Comparison of ENCODE assay signal across 17 cellular contexts in genomic region chr10:79115302-79115701, GRCh38. TPM values are rescaled to one million over a fixed set of nuclear protein-coding genes. Genes with fewer than 3 reads are reported as not detected.
DNase-seq lines count a peak whose midpoint lies in the region; ATAC-seq, FAIRE-seq and TF ChIP-seq lines count a peak whose summit lies in the region.
"Had no signal": no experiment of that assay in that cellular context is flagged by ENCODE, and none has a peak within 500 bp of the region (broad histone marks: within the 10 kb centered on the region; RNA-seq: fewer than 3 reads in every experiment).

No MANE protein-coding gene starts in this region.

- peak overlapping the region; percentile 73 to 86 for H3K27ac Mint-ChIP-seq in natural killer cell
- H3K27ac Mint-ChIP-seq in natural killer cell treated with Interleukin-12 subunit alpha and Interleukin-12 subunit beta and Interleukin-15 and Interleukin-18, amount 100 ng/mL, for 72 hours = peak overlapping the region in 1 of 2 donors; percentile 24
- H3K27ac Mint-ChIP-seq in neural crest cell (ENCODE audit: unreplicated experiment) = peak overlapping the region; percentile 27

- no peak overlapping the region; the same call in 1 of the 2 replicates for H2AK5ac ChIP-seq in H1 (ENCODE audit: low read depth, low read length)

- no peak overlapping the region for H4K8ac ChIP-seq in H1 (ENCODE audit: extremely low read depth, insufficient read depth, low read length)

- peaks cover 23% of the 10 kb centered on the region for H3K79me1 ChIP-seq in H1 (ENCODE audit: low read depth, low read length)

- no peak overlapping the region for H2BK5ac ChIP-seq in H1 (ENCODE audit: low read depth, low read length)

- H4K20me1 ChIP-seq in H1 (replicated peaks in 1 of 2; ENCODE audit: control insufficient read depth in 1 of 2, insufficient read depth in 2 of 2, low read length in 2 of 2) (peaks cover 6 to 19% of the 10 kb centered on the region in 2 experiments), OCI-LY7 (ENCODE audit: insufficient read depth, low read length) (no peaks in the 10 kb centered on the region)

- no peak overlapping the region for H3K56ac ChIP-seq in H1 (replicated peaks; ENCODE audit: insufficient read length, low read depth, low read length)

- no peak overlapping the region for H3K9ac ChIP-seq in H1 (replicated peaks in 1 of 4; ENCODE audit: extremely low read depth in 1 of 4, low read depth in 3 of 4, low read length in 3 of 4)

- no peak for TF ChIP-seq EP300 in H1 (IDR thresholded peaks at IDR 0.05; ENCODE audit: borderline replicate concordance in 1 of 2, low read depth in 2 of 2, low read length in 2 of 2)

- no peak overlapping the region for H2BK120ac ChIP-seq in H1 (replicated peaks; ENCODE audit: low read depth, low read length)

- H3K27me3 Mint-ChIP-seq in natural killer cell (ENCODE audit: low read depth in 2 of 2) (no peaks in the 10 kb centered on the region), neural crest cell (ENCODE audit: low read depth) (no peaks in the 10 kb centered on the region)
- H3K27me3 Mint-ChIP-seq in natural killer cell treated with Interleukin-12 subunit alpha and Interleukin-12 subunit beta and Interleukin-15 and Interleukin-18, amount 100 ng/mL, for 72 hours = no peaks in the 10 kb centered on the region
- H3K27me3 Mint-ChIP-seq: naive thymus-derived CD4-positive, alpha-beta T cell had no signal

- no peak overlapping the region for H3K23ac ChIP-seq in H1 (ENCODE audit: insufficient read length)

- H3K4me1 ChIP-seq in H1 (replicated peaks in 1 of 4; ENCODE audit: control insufficient read depth in 3 of 4, insufficient read depth in 4 of 4, low read length in 3 of 4) = peaks cover 6 to 37% (median 23%) of the 10 kb centered on the region in 4 experiments
- peaks cover 12% of the 10 kb centered on the region for H3K4me1 ChIP-seq in OCI-LY7 (ENCODE audit: insufficient read depth, low read length, poor library complexity, severe bottlenecking)

- no peak for ATAC-seq in natural killer cell
- no peak for ATAC-seq in natural killer cell treated with Interleukin-12 subunit alpha and Interleukin-12 subunit beta and Interleukin-15 and Interleukin-18, amount 100 ng/mL, for 72 hours
- ATAC-seq in activated CD4-positive, CD25-positive, alpha-beta regulatory T cell treated with anti-CD3 and anti-CD28 coated beads, Interleukin-2, amount 50 U/mL, for 24 hours = no peak
- no peak for ATAC-seq in GM18867 (IDR thresholded peaks at IDR 0.05; ENCODE audit: unreplicated experiment)
- ATAC-seq: HepG2, left lobe of liver, right lobe of liver had no signal

- no peak overlapping the region for H3K4ac ChIP-seq in H1 (replicated peaks; ENCODE audit: insufficient read length, low read depth, low read length)

- H3K18ac ChIP-seq in H1 (ENCODE audit: extremely low read depth, low read length) = no peak overlapping the region

- no TSS peak for BruUV-seq in OCI-LY7 (replicated peaks; lab: Mats Ljungman, UMichigan)

- TF ChIP-seq CTCF in natural killer cell (IDR thresholded peaks at IDR 0.05) = no peak
- TF ChIP-seq CTCF in H1 (IDR thresholded peaks at IDR 0.05; ENCODE audit: control extremely low read depth in 1 of 3, insufficient read depth in 1 of 3, low read depth in 1 of 3, low read length in 3 of 3) = no peak
- TF ChIP-seq CTCF in neural crest cell (conservative IDR thresholded peaks at IDR 0.05) = no peak
- no peak for TF ChIP-seq CTCF in OCI-LY7 (conservative IDR thresholded peaks at IDR 0.05; ENCODE audit: low read length)

- H3K27ac ChIP-seq in H1 (ENCODE audit: low read depth, low read length) (no peak overlapping the region), OCI-LY7 (ENCODE audit: low read depth, low read length, poor library complexity, severe bottlenecking) (no peak overlapping the region)
- H3K27ac ChIP-seq: right lobe of liver, VCaP had no signal

- H3K27me3 ChIP-seq in H1 (replicated peaks in 1 of 4; ENCODE audit: control insufficient read depth in 3 of 4, extremely low read depth in 1 of 4, insufficient read depth in 3 of 4, low read length in 3 of 4) = no peaks in the 10 kb centered on the region
- H3K27me3 ChIP-seq: right lobe of liver had no signal

- no peak overlapping the region for H3K4me3 ChIP-seq in H1 (ENCODE audit: extremely low read depth in 1 of 4, insufficient read depth in 2 of 4, low read depth in 3 of 4, low read length in 4 of 4)
- H3K4me3 ChIP-seq in OCI-LY7 (ENCODE audit: low read depth, low read length, poor library complexity, severe bottlenecking) = no peak overlapping the region
- H3K4me3 ChIP-seq: right lobe of liver had no signal

- H4K91ac ChIP-seq in H1 (replicated peaks; ENCODE audit: insufficient read length, low read length) = peak overlapping the region; percentile 26

- POLR2A ChIA-PET in H1 (lab: Charles Lee; ENCODE audit: partially characterized antibody) (interaction anchor here (1.0 to 3.0 kb wide), 4 partner anchors 10 to 35 kb away, joined by 3 to 16 read pairs (median 4); no protein-coding TSS in a partner anchor), OCI-LY7 (lab: Charles Lee) (interaction anchor here (1.2 kb wide), 1 partner anchor 8 kb away, joined by 3 read pairs; no protein-coding TSS in a partner anchor)

- no peak for TF ChIP-seq RAD21 in H1 (IDR thresholded peaks at IDR 0.05 in 1 of 2, conservative IDR thresholded peaks at IDR 0.05 in 1 of 2; ENCODE audit: low read depth in 2 of 2, low read length in 2 of 2)

- no peaks in the 10 kb centered on the region for H3K9me2 ChIP-seq in OCI-LY7 (ENCODE audit: insufficient read depth, low read length)

- H2AFZ ChIP-seq in H1 (ENCODE audit: low read length) (no peak overlapping the region), OCI-LY7 (ENCODE audit: low read length) (no peak overlapping the region)

- H3K9me3 Mint-ChIP-seq in natural killer cell (no peaks in the 10 kb centered on the region), neural crest cell (no peaks in the 10 kb centered on the region)
- no peaks in the 10 kb centered on the region for H3K9me3 Mint-ChIP-seq in natural killer cell treated with Interleukin-12 subunit alpha and Interleukin-12 subunit beta and Interleukin-15 and Interleukin-18, amount 100 ng/mL, for 72 hours

- H2BK15ac ChIP-seq in H1 (ENCODE audit: low read length) = peak overlapping the region; percentile 83; the same call in 1 of the 2 replicates

- H3K14ac ChIP-seq in H1 (ENCODE audit: insufficient read length) = no peak overlapping the region

- H3K4me2 ChIP-seq in H1 (ENCODE audit: insufficient read depth in 1 of 2, low read depth in 2 of 2, low read length in 2 of 2) = no peak overlapping the region
- H3K4me2 ChIP-seq in OCI-LY7 (ENCODE audit: low read length) = no peak overlapping the region

- no peaks in the 10 kb centered on the region for H3K36me3 Mint-ChIP-seq in natural killer cell
- H3K36me3 Mint-ChIP-seq in natural killer cell treated with Interleukin-12 subunit alpha and Interleukin-12 subunit beta and Interleukin-15 and Interleukin-18, amount 100 ng/mL, for 72 hours = no peaks in the 10 kb centered on the region
- peaks cover 4% of the 10 kb centered on the region for H3K36me3 Mint-ChIP-seq in neural crest cell (ENCODE audit: low read depth)

- H3K23me2 ChIP-seq in H1 (ENCODE audit: low read depth, low read length) = no peaks in the 10 kb centered on the region

- CTCF ChIA-PET in H1 (lab: Charles Lee; ENCODE audit: partially characterized antibody) (interaction anchor here (0.6 to 3.2 kb wide), 9 partner anchors 8 to 1054 kb away, joined by 3 to 21 read pairs (median 3); no protein-coding TSS in a partner anchor), OCI-LY7 (lab: Charles Lee; ENCODE audit: unreplicated experiment) (interaction anchor here (0.6 to 0.9 kb wide), 2 partner anchors 9 to 34 kb away, joined by 3 to 4 read pairs; no protein-coding TSS in a partner anchor)

- no peak overlapping the region for H4K5ac ChIP-seq in H1 (ENCODE audit: insufficient read length, low read depth, low read length)

- H3K9me3 ChIP-seq in H1 (ENCODE audit: insufficient read depth in 2 of 2, low read depth in 1 of 2, low read length in 1 of 2) = no peaks in the 10 kb centered on the region
- no peaks in the 10 kb centered on the region for H3K9me3 ChIP-seq in OCI-LY7 (ENCODE audit: low read length)
- H3K9me3 ChIP-seq: right lobe of liver had no signal

- peak overlapping the region; percentile 56; the same call in 1 of the 2 replicates for H2BK12ac ChIP-seq in H1 (ENCODE audit: low read depth, low read length)

- H3K36me3 ChIP-seq in H1 (ENCODE audit: control insufficient read depth in 2 of 4, insufficient read depth in 4 of 4, low read length in 3 of 4) (peaks cover 2 to 4% (median 3%) of the 10 kb centered on the region in 4 experiments; a peak in 2 of 8 replicates), OCI-LY7 (ENCODE audit: insufficient read depth, low read length) (no peaks in the 10 kb centered on the region)
- H3K36me3 ChIP-seq: right lobe of liver had no signal

- intact Hi-C loops in natural killer cell (cut with micrococcal nuclease) = no loop called here
- intact Hi-C loops in OCI-LY7 (cut with micrococcal nuclease; ENCODE audit: unreplicated experiment) = no loop called here

- 83% methylated on average over 4 of the region's 4 CpGs; no CpG with 5 or more reads in 1 of the 2 experiments for WGBS in H1 (ENCODE audit: extremely low coverage in 1 of 2, insufficient coverage in 1 of 2, insufficient read length in 1 of 2, insufficient replicate concordance in 2 of 2, low coverage in 1 of 2, low lambda C conversion rate in 2 of 2, missing lambda C conversion rate in 1 of 2), 2 experiments

- H3K4me1 Mint-ChIP-seq in natural killer cell (peaks cover 73 to 85% of the 10 kb centered on the region in 2 donors), neural crest cell (peaks cover 79% of the 10 kb centered on the region)
- H3K4me1 Mint-ChIP-seq in natural killer cell treated with Interleukin-12 subunit alpha and Interleukin-12 subunit beta and Interleukin-15 and Interleukin-18, amount 100 ng/mL, for 72 hours (ENCODE audit: low read depth in 2 of 2) = peaks cover 50 to 66% of the 10 kb centered on the region in 2 donors

- DNase-seq in natural killer cell (no peak), H1 (ENCODE audit: low read depth in 1 of 2, low spot score in 2 of 2) (no peak), neural crest cell (ENCODE audit: low read depth, low spot score) (no peak), OCI-LY7 (ENCODE audit: low spot score) (no peak), AG08396 (ENCODE audit: low spot score) (no peak)
- no peak for DNase-seq in natural killer cell treated with Interleukin-12 subunit alpha and Interleukin-12 subunit beta and Interleukin-15 and Interleukin-18, amount 100 ng/mL, for 72 hours (ENCODE audit: low spot score)
- DNase-seq: activated effector memory CD4-positive, alpha-beta T cell treated with anti-CD3 and anti-CD28 coated beads, Interleukin-2, amount 50 U/mL, for 16 hours; MV-4-11; naive thymus-derived CD4-positive, alpha-beta T cell; NCI-H2081; NCI-H526; right lobe of liver had no signal

- H3K4me3 Mint-ChIP-seq in natural killer cell = peak overlapping the region; percentile 87
- no peak overlapping the region for H3K4me3 Mint-ChIP-seq in natural killer cell treated with Interleukin-12 subunit alpha and Interleukin-12 subunit beta and Interleukin-15 and Interleukin-18, amount 100 ng/mL, for 72 hours
- no peak overlapping the region for H3K4me3 Mint-ChIP-seq in neural crest cell

- H3K79me2 ChIP-seq in H1 (ENCODE audit: control insufficient read depth in 1 of 2, insufficient read depth in 2 of 2, low read length in 2 of 2) (peaks cover 0 to 81% of the 10 kb centered on the region in 2 experiments; a peak in 2 of 4 replicates), OCI-LY7 (ENCODE audit: insufficient read depth, low read depth, low read length) (no peaks in the 10 kb centered on the region)

- no peak for FAIRE-seq in H1 (lab: Jason Lieb, UNC)
- FAIRE-seq: HepG2 had no signal

- peak overlapping the region; percentile 48; the same call in 1 of the 2 replicates for H2BK20ac ChIP-seq in H1 (ENCODE audit: low read length)

- no peak for TF ChIP-seq POLR2A in H1 (IDR thresholded peaks at IDR 0.05; ENCODE audit: control extremely low read depth in 1 of 2, low read depth in 2 of 2, low read length in 2 of 2)

RNA-seq across cellular contexts. Expression of gene ZMIZ1, which starts 46.5 kb away (rescaled TPM):
- total RNA-seq in natural killer cell = 10 to 100 TPM; 36.5 to 51.5 (median 37.9) TPM
- total RNA-seq in natural killer cell treated with Interleukin-12 subunit alpha and Interleukin-12 subunit beta and Interleukin-15 and Interleukin-18, amount 100 ng/mL, for 72 hours = 10 to 100 TPM; 49.7 to 54.4 TPM
- 28.0 and 29.7 TPM in 2 replicates for total RNA-seq in H1 (2021; fragmentation: NEBNext Ultra II Directional; extraction: Animal tissue kit (Norgen Biotek cat#: 25700))
- polyA plus RNA-seq in H1 (2011; rRNA removed) = 8.1 and 17.1 TPM in 2 replicates
- 7.4 TPM for polyA plus RNA-seq in H1 (2011; cell fraction: cytosol; rRNA removed)
- 33.0 TPM for polyA plus RNA-seq in H1 (2011; cell fraction: nucleus; rRNA removed)
- polyA plus RNA-seq in H1 (2012, experiment 1 of 2) = 17.4 to 25.1 TPM (median 23.6 TPM) in 4 replicates
- polyA plus RNA-seq in H1 (2012, experiment 2 of 2) = 13.4 TPM
- polyA plus RNA-seq in H1 (2013, experiment 1 of 2) = 11.4 TPM
- polyA plus RNA-seq in H1 (2013, experiment 2 of 2) = 10.1 TPM
- polyA minus RNA-seq in H1 (2011; rRNA and poly(A)+ RNA removed) = 9.1 and 16.3 TPM in 2 replicates
- 19.2 TPM for polyA minus RNA-seq in H1 (2011; cell fraction: cytosol; rRNA and poly(A)+ RNA removed)
- 24.4 TPM for polyA minus RNA-seq in H1 (2011; cell fraction: nucleus; rRNA and poly(A)+ RNA removed)
- total RNA-seq in neural crest cell = 87.1 and 92.0 TPM in 2 replicates
- 18.9 and 20.4 TPM in 2 replicates for total RNA-seq in OCI-LY7 (2014; rRNA removed; shearing (Covaris generic))
- 58.3 and 66.9 TPM in 2 replicates for total RNA-seq in OCI-LY7 (2022)
